In the genomic region with DNA sequence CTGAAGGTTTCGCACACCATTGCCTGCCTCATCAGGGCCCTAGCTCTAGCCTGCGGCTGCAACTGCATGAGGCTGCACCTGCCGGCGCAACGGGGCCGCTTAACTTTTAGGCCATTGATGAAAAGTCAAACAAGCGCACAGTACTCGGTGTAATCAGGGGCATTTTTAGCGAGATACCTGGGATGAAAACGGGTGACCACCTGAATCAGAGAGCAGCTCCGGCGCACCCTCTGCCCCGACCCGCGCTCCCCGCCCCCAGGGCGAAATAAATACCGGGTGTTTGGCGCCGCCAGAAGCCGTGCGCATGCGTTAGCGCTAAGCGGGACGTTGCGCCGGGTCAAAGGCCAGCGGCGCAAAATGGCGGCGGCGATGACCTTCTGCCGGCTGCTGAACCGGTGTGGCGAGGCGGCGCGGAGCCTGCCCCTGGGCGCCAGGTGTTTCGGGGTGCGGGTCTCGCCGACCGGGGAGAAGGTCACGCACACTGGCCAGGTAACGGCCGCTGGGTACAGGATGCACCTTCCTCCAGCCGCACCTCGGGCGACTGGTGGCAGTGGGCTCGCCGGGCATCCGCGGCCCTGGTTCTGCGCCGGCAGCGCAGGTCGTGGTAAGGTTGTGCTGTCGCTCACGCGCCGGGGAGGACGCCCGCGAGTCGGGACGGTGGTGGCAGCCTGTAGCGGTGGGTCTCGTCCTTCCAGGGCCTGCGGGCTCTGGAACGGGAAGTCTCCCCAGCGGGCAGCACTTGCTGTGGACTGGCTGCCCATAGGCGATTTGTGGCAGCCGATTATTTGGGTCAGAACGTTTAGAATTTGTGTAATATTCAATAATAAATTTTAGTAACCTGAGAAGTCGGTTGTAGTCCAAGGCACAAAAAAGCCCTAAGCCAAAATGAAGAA, we compare ENCODE assay signal across 8 cellular contexts. TPM values are rescaled to one million over a fixed set of nuclear protein-coding genes. Genes with fewer than 3 reads are reported as not detected.
DNase-seq lines count a peak whose midpoint lies in the region; ATAC-seq, FAIRE-seq and TF ChIP-seq lines count a peak whose summit lies in the region.

Gene NDUFS6, plus strand, starts transcription at position 347 of the 893 bp plus-strand sequence. Its CDS starts 11 bp downstream, at position 358.

- H3K36me3 ChIP-seq in right atrium auricular region, result peaks cover 51% of the 10 kb centered on the region

- no peaks in the 10 kb centered on the region for H3K9me3 ChIP-seq in right atrium auricular region

- H3K4me1 ChIP-seq in right atrium auricular region, result peaks cover 3 to 54% of the 10 kb centered on the region in 2 donors

- DNase-seq in NCI-H1105 treated with DMSO at 0.1 percent for 48 hours (lab: John Stamatoyannopoulos, UW) (peak; percentile 80), right atrium auricular region (ENCODE audit: low spot score) (peak; percentile 71), pulmonary artery endothelial cell (ENCODE audit: low read depth, low spot score) (no peak), urothelium cell line (ENCODE audit: low spot score) (peak; percentile 87)

- TF ChIP-seq CTCF in GM12875 (IDR thresholded peaks at IDR 0.05; ENCODE audit: borderline replicate concordance, insufficient read depth, low read depth, low read length) (no peak), right atrium auricular region (IDR thresholded peaks at IDR 0.05) (no peak)

- intact Hi-C loops in T-helper 1 cell treated with Interleukin-12 subunit alpha and Interleukin-12 subunit beta and Interleukin-4 antibody, amounts not matched to agents 30 ng/mL and 1 ng/mL, for 36 hours (cut with micrococcal nuclease), result loop anchor here (1.0 to 5.0 kb wide), 9 partner anchors 9 to 1531 kb away; partner anchors contain the start of genes BRD9, CLPTM1L, PDCD6 and TRIP13

- H3K4me3 ChIP-seq in GM12875 (ENCODE audit: low read depth, low read length), result peak within 1 kb of the TSS; percentile 87
- peak within 1 kb of the TSS; percentile 88 to 93 for H3K4me3 ChIP-seq in right atrium auricular region

- peak within 1 kb of the TSS; percentile 67 for H3K27ac ChIP-seq in angular gyrus (ENCODE audit: low read depth, low read length)
- H3K27ac ChIP-seq in right atrium auricular region, result peak within 1 kb of the TSS; percentile 90

- H3K27me3 ChIP-seq in right atrium auricular region, result no peaks in the 10 kb centered on the region

- peak; percentile 51 for ATAC-seq in HG02623 (IDR thresholded peaks at IDR 0.05; ENCODE audit: unreplicated experiment)

- FAIRE-seq in urothelium cell line (lab: Jason Lieb, UNC), result no peak

RNA-seq across cellular contexts. Expression of gene NDUFS6, which starts in this region (rescaled TPM):
- total RNA-seq in T-helper 1 cell treated with Interleukin-12 subunit alpha and Interleukin-12 subunit beta and Interleukin-4 antibody, amounts not matched to agents 30 ng/mL and 1 ng/mL, for 36 hours, result 26.8 and 31.3 TPM in 2 replicates
- total RNA-seq in right atrium auricular region, result 100 to 1,000 TPM; 130 to 135 TPM
- 57.7 and 68.9 TPM in 2 replicates for total RNA-seq in pulmonary artery endothelial cell
